ENCODE assay signal across 14 cellular contexts in the genomic region with DNA sequence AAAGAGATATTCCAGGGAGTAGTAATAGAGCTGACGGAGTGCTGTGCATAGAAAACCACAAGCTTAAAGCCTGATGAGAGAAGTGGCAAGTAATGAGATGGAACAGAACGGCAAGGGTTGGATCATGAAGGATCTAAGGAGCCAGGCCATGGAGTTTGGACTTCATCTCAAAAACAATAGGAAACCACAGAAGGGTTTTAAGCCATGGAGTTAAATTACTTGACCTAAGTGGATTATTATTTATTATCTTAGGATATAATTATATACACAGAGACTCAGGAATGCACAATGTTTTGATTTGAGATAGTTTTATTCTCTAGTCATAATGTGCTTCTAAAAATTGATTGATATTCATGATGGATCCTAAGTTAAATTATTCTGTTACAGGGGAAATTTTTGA.
"Had no signal": no experiment of that assay in that cellular context is flagged by ENCODE, and none has a peak within 500 bp of the region (broad histone marks: within the 10 kb centered on the region; RNA-seq: fewer than 3 reads in every experiment).

No MANE protein-coding gene starts in this region.

- H3K27me3 ChIP-seq: heart left ventricle, right atrium auricular region, sigmoid colon had no signal

- H3K4me1 Mint-ChIP-seq: naive thymus-derived CD8-positive, alpha-beta T cell had no signal

- H3K9me3 Mint-ChIP-seq: dendritic cell treated with granulocyte-macrophage colony-stimulating factor and Interleukin-4, amounts not matched to agents 40 ng/mL and 50 ng/mL, for 4 days had no signal

- H3K36me3 ChIP-seq: heart left ventricle, right atrium auricular region, sigmoid colon had no signal

- ATAC-seq: heart left ventricle; left lobe of liver; naive thymus-derived CD8-positive, alpha-beta T cell had no signal

- H3K4me1 ChIP-seq: heart left ventricle, right atrium auricular region, sigmoid colon had no signal

- H3K4me3 Mint-ChIP-seq: dendritic cell treated with granulocyte-macrophage colony-stimulating factor and Interleukin-4, amounts not matched to agents 40 ng/mL and 50 ng/mL, for 4 days; naive thymus-derived CD8-positive, alpha-beta T cell had no signal

- H3K4me3 ChIP-seq: heart left ventricle, right atrium auricular region, sigmoid colon, skin epidermis had no signal

- H3K9me3 ChIP-seq: heart left ventricle, right atrium auricular region, sigmoid colon had no signal

- DNase-seq: erythroblast; heart left ventricle; hypothalamus; islet precursor cell; mammary epithelial cell; naive thymus-derived CD8-positive, alpha-beta T cell; sigmoid colon; stimulated activated CD4-positive, alpha-beta T cell treated with anti-CD3 and anti-CD28 coated beads, Interleukin-2, amount 100 ng/mL, for 24 hours; stimulated activated naive CD4-positive, alpha-beta T cell; trophoblast cell had no signal

- H3K27ac ChIP-seq: heart left ventricle, right atrium auricular region, sigmoid colon, skin epidermis had no signal

- H3K27ac Mint-ChIP-seq: dendritic cell treated with granulocyte-macrophage colony-stimulating factor and Interleukin-4, amounts not matched to agents 40 ng/mL and 50 ng/mL, for 4 days; naive thymus-derived CD8-positive, alpha-beta T cell had no signal
